Comparison of ENCODE assay signal across 1 cellular context in genomic region chr3:128431803-128432300, GRCh38.
TF ChIP-seq lines count a peak whose summit lies in the region.

No MANE protein-coding gene starts in this region.

TF ChIP-seq in SK-N-SH treated with all-trans-retinoic acid at 6 μM for 48 hours, 23 proteins besides CTCF, POLR2A, EP300 and RAD21 (continued from another document):
- no peak for TF ChIP-seq POU6F1 (CRISPR knock-in tag; IDR thresholded peaks at IDR 0.05; ENCODE audit: borderline replicate concordance, low read depth)
- TF ChIP-seq RARB (CRISPR knock-in tag; IDR thresholded peaks at IDR 0.05): no peak
TF ChIP-seq in SK-N-SH treated with all-trans-retinoic acid at 6 μM for 48 hours: peak in this region for 0.
